8 cellular contexts compared by ENCODE assay signal in genomic region chr17:27354491-27355081, GRCh38.
DNase-seq lines count a peak whose midpoint lies in the region; ATAC-seq, FAIRE-seq and TF ChIP-seq lines count a peak whose summit lies in the region.

No MANE protein-coding gene starts in this region.

- CTCF ChIA-PET in A549 (lab: Yijun Ruan, JAX), result interaction anchor here (0.6 to 21.9 kb wide), 60 partner anchors 9 to 526 kb away, joined by 3 to 358 read pairs (median 5); partner anchors contain the start of gene KSR1

- H3K4me1 ChIP-seq in A549 (peaks cover 20% of the 10 kb centered on the region), transverse colon (peaks cover 0 to 18% (median 6%) of the 10 kb centered on the region in 4 donors)

- peaks cover 1% of the 10 kb centered on the region for H3K36me3 Mint-ChIP-seq in T-helper 2 cell treated with Interferon-gamma antibody and Interleukin-4, amounts not matched to agents 5 μg/mL and 100 μg/mL, for 36 hours (ENCODE audit: low read depth)

- H3K27ac ChIP-seq in A549 (peak overlapping the region; percentile 90 to 99), transverse colon (peak overlapping the region in 3 of 4 donors; percentile 92 to 96 (median 94))

- peak; percentile 36 for FAIRE-seq in A549 (lab: Jason Lieb, UNC)
- peak; percentile 33 for FAIRE-seq in GM12892 (lab: Jason Lieb, UNC)

- H3K4me1 Mint-ChIP-seq in T-helper 2 cell treated with Interferon-gamma antibody and Interleukin-4, amounts not matched to agents 5 μg/mL and 100 μg/mL, for 36 hours (ENCODE audit: low read depth), result peaks cover 25% of the 10 kb centered on the region

- peak overlapping the region; percentile 78 for H3K4me3 Mint-ChIP-seq in T-helper 2 cell treated with Interferon-gamma antibody and Interleukin-4, amounts not matched to agents 5 μg/mL and 100 μg/mL, for 36 hours

- H3K9me3 ChIP-seq in A549 (no peaks in the 10 kb centered on the region), transverse colon (no peaks in the 10 kb centered on the region)

- TF ChIP-seq EP300 in A549 (IDR thresholded peaks at IDR 0.05) (no peak), transverse colon (IDR thresholded peaks at IDR 0.05; ENCODE audit: low read depth) (no peak)

- peak overlapping the region; percentile 67 for H3K27ac Mint-ChIP-seq in T-helper 2 cell treated with Interferon-gamma antibody and Interleukin-4, amounts not matched to agents 5 μg/mL and 100 μg/mL, for 36 hours

- H3K4me3 ChIP-seq in A549, result peak overlapping the region; percentile 59
- H3K4me3 ChIP-seq in transverse colon, result peak overlapping the region in 3 of 4 donors; percentile 65 to 84 (median 79)

- H3K36me3 ChIP-seq in transverse colon, result no peaks in the 10 kb centered on the region

- no peak for TF ChIP-seq RAD21 in A549 (conservative IDR thresholded peaks at IDR 0.05 in 1 of 2, IDR thresholded peaks at IDR 0.05 in 1 of 2)

- peak overlapping the region; percentile 88 for H3K4me2 ChIP-seq in A549

- intact Hi-C loops in transverse colon (cut with DNase I; ENCODE audit: low total_unique reads), result loop anchor here (2.0 to 10.0 kb wide), 3 partner anchors 100 to 246 kb away; partner anchors contain the start of gene KSR1

- no peaks in the 10 kb centered on the region for H3K9me3 Mint-ChIP-seq in T-helper 2 cell treated with Interferon-gamma antibody and Interleukin-4, amounts not matched to agents 5 μg/mL and 100 μg/mL, for 36 hours

- in situ Hi-C loops in transverse colon (cut with MboI; ENCODE audit: low pct_ligation_motif_present in 1 of 4, low pct_unique_long_range_greater_than_20kb in 1 of 4, low sequenced_read_pairs in 3 of 4), result loop anchor here (5.0 to 25.0 kb wide), 8 partner anchors 60 to 408 kb away; partner anchors contain the start of gene KSR1 (in 1 of the 4)

- TF ChIP-seq POLR2A in A549 (IDR thresholded peaks at IDR 0.05; ENCODE audit: low read length) (no peak), GM12892 (IDR thresholded peaks at IDR 0.05; ENCODE audit: low read depth, low read length) (no peak), transverse colon (IDR thresholded peaks at IDR 0.05) (no peak)

- POLR2A ChIA-PET in A549 (lab: Yijun Ruan, JAX), result interaction anchor here (0.6 to 1.7 kb wide), 5 partner anchors 28 to 245 kb away, joined by 3 to 7 read pairs (median 5); partner anchors contain the start of gene KSR1

- H3K27me3 ChIP-seq in transverse colon, result no peaks in the 10 kb centered on the region

- DNase-seq in A549 (ENCODE audit: low read depth in 1 of 2, low spot score in 1 of 2) (peak in 1 of 2 experiments; percentile 56), GM12892 (ENCODE audit: insufficient read length) (no peak), islet precursor cell (peak; percentile 65), transverse colon (no peak), NCI-H2081 (lab: John Stamatoyannopoulos, UW) (no peak), globus pallidus (ENCODE audit: low spot score) (no peak)
- DNase-seq in T-helper 2 cell treated with Interferon-gamma antibody and Interleukin-4, amounts not matched to agents 5 μg/mL and 100 μg/mL, for 36 hours (ENCODE audit: low spot score), result no peak

- H3K27me3 Mint-ChIP-seq in T-helper 2 cell treated with Interferon-gamma antibody and Interleukin-4, amounts not matched to agents 5 μg/mL and 100 μg/mL, for 36 hours (ENCODE audit: low read depth), result no peaks in the 10 kb centered on the region

- ATAC-seq in A549, result peak; percentile 1 to 26; a peak in 5 of 6 replicates
- ATAC-seq in HG02678 (IDR thresholded peaks at IDR 0.05; ENCODE audit: unreplicated experiment), result no peak

- TF ChIP-seq CTCF in A549 (IDR thresholded peaks at IDR 0.05) (no peak), transverse colon (IDR thresholded peaks at IDR 0.05) (no peak)

- WGBS in A549 (ENCODE audit: missing lambda C conversion rate), result 72% methylated on average over 8 of the region's 8 CpGs
- 69 to 100% methylated on average over 1 to 8 of the region's 8 CpGs for WGBS in transverse colon (ENCODE audit: low coverage in 1 of 2), 2 donors

TF ChIP-seq in A549, 52 proteins besides CTCF, POLR2A, EP300 and RAD21 (continues in another document):
- no peak for TF ChIP-seq CEBPB (IDR thresholded peaks at IDR 0.05)
- TF ChIP-seq MYC (IDR thresholded peaks at IDR 0.05; ENCODE audit: borderline replicate concordance, low read length), result no peak
- TF ChIP-seq MAX (IDR thresholded peaks at IDR 0.05), result peak; percentile 8; the same call in 1 of the 2 replicates
- no peak for TF ChIP-seq RFX5 (IDR thresholded peaks at IDR 0.05)
- no peak for TF ChIP-seq HEYL (CRISPR knock-in tag; IDR thresholded peaks at IDR 0.05)
- no peak for TF ChIP-seq NPAS2 (CRISPR knock-in tag; IDR thresholded peaks at IDR 0.05; ENCODE audit: borderline replicate concordance)
- TF ChIP-seq EHF (CRISPR knock-in tag; IDR thresholded peaks at IDR 0.05), result no peak
- TF ChIP-seq REST (IDR thresholded peaks at IDR 0.05), result no peak
- no peak for TF ChIP-seq EHMT2 (IDR thresholded peaks at IDR 0.05; ENCODE audit: low read depth)
- TF ChIP-seq BHLHE40 (IDR thresholded peaks at IDR 0.05; ENCODE audit: low read depth, low read length), result no peak
- TF ChIP-seq ZSCAN20 (CRISPR knock-in tag; IDR thresholded peaks at IDR 0.05), result no peak
- TF ChIP-seq CHD4 (IDR thresholded peaks at IDR 0.05; ENCODE audit: borderline replicate concordance), result peak; percentile 85
- TF ChIP-seq GATA3 (IDR thresholded peaks at IDR 0.05; ENCODE audit: borderline replicate concordance), result no peak
- no peak for TF ChIP-seq BCL3 (IDR thresholded peaks at IDR 0.05)
- no peak for TF ChIP-seq HMGXB4 (CRISPR knock-in tag; IDR thresholded peaks at IDR 0.05; ENCODE audit: borderline replicate concordance)
- no peak for TF ChIP-seq ELK1 (IDR thresholded peaks at IDR 0.05; ENCODE audit: low read depth, low read length)
- no peak for TF ChIP-seq HOXB13 (CRISPR knock-in tag; IDR thresholded peaks at IDR 0.05; ENCODE audit: low read depth)
- no peak for TF ChIP-seq CHD2 (IDR thresholded peaks at IDR 0.05; ENCODE audit: low read length, partially characterized antibody)
- no peak for TF ChIP-seq ZFP36 (IDR thresholded peaks at IDR 0.05; ENCODE audit: borderline replicate concordance, partially characterized antibody)
